1 cellular context compared by ENCODE assay signal in genomic region chr22:27870234-27871191, GRCh38.
TF ChIP-seq lines count a peak whose summit lies in the region.

No MANE protein-coding gene starts in this region.

TF ChIP-seq in liver, 16 proteins besides CTCF, POLR2A, EP300 and RAD21 (continued from another document):
- TF ChIP-seq ATF3 (IDR thresholded peaks at IDR 0.05), result no peak
